1 cellular context compared by ENCODE assay signal in genomic region chr5:14915291-14915976, GRCh38.
TF ChIP-seq lines count a peak whose summit lies in the region.

No MANE protein-coding gene starts in this region.

TF ChIP-seq in HepG2, 621 proteins besides CTCF, POLR2A, EP300 and RAD21 (continued from another document and continues in another):
- TF ChIP-seq KIAA2018 (CRISPR knock-in tag; IDR thresholded peaks at IDR 0.05; ENCODE audit: borderline replicate concordance) (no peak), ZNF407 (CRISPR knock-in tag; IDR thresholded peaks at IDR 0.05; ENCODE audit: not compliant biosample characterization) (no peak), ZNF326 (CRISPR knock-in tag; IDR thresholded peaks at IDR 0.05; ENCODE audit: borderline replicate concordance) (no peak), ZNF468 (CRISPR knock-in tag; IDR thresholded peaks at IDR 0.05) (no peak), MTERF4 (CRISPR knock-in tag; IDR thresholded peaks at IDR 0.05) (no peak), CEBPZ (IDR thresholded peaks at IDR 0.05; ENCODE audit: low read length) (no peak), ZNF646 (CRISPR knock-in tag; IDR thresholded peaks at IDR 0.05) (no peak), ZNF572 (CRISPR knock-in tag; IDR thresholded peaks at IDR 0.05) (no peak), ZNF337 (CRISPR knock-in tag; IDR thresholded peaks at IDR 0.05; ENCODE audit: borderline replicate concordance, low read depth) (no peak), NFATC3 (CRISPR knock-in tag; IDR thresholded peaks at IDR 0.05) (no peak), ZNF484 (CRISPR knock-in tag; IDR thresholded peaks at IDR 0.05; ENCODE audit: borderline replicate concordance, low read depth) (no peak), FUBP1 (CRISPR knock-in tag; IDR thresholded peaks at IDR 0.05; ENCODE audit: borderline replicate concordance) (no peak), ONECUT2 (CRISPR knock-in tag; IDR thresholded peaks at IDR 0.05) (no peak), SATB2 (CRISPR knock-in tag; IDR thresholded peaks at IDR 0.05) (no peak), ELF3 (CRISPR knock-in tag; IDR thresholded peaks at IDR 0.05) (no peak), ISX (CRISPR knock-in tag; conservative IDR thresholded peaks at IDR 0.05) (no peak), PRPF4 (IDR thresholded peaks at IDR 0.05; ENCODE audit: low read depth, low read length, poor library complexity, severe bottlenecking) (no peak), ZNF550 (CRISPR knock-in tag; IDR thresholded peaks at IDR 0.05; ENCODE audit: borderline replicate concordance) (no peak)
